Comparison of ENCODE assay signal across 9 cellular contexts in the genomic region with DNA sequence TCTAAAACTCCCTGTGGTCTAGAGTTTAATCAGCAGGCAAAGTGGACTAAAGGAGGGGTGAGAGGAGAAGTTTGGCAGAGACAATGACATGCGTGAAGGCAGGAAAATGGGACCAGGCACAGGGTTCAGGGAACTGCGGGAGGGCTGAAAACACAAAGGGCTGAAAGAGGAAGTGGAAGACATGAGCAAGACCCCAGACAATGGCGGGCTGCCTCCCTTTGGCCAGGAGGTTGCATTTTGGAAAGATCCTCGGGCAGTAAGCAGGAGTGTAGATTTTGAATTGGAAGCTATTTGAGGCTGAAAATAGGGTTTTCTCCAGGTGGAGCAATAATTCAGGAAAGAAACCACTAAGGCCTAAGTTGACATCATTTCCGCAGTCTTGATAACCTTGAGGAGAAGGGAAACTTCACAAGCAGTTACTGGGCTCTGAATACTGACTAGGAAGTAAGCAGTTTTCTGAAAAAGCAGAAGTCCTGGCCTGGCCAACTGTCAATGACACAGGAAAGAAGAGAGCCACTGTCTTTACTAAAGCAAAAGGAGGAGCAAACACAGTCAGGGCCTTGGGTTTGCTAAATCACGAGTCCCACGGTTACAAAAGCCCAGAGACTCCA.
A peak's percentile ranks its signal among the peaks of the same experiment; 100 is the strongest.
DNase-seq lines count a peak whose midpoint lies in the region; ATAC-seq lines count a peak whose summit lies in the region.
"Had no signal": no experiment of that assay in that cellular context is flagged by ENCODE, and none has a peak within 500 bp of the region (broad histone marks: within the 10 kb centered on the region; RNA-seq: fewer than 3 reads in every experiment).

No MANE protein-coding gene starts in this region.

- H3K27ac Mint-ChIP-seq in T-helper 1 cell treated with Interleukin-12 subunit alpha and Interleukin-12 subunit beta and Interleukin-4 antibody, amounts not matched to agents 30 μg/mL and 1 μg/mL, for 36 hours: peak overlapping the region; percentile 88
- H3K27ac Mint-ChIP-seq in effector memory CD8-positive, alpha-beta T cell: peak overlapping the region; percentile 72 to 79
- peak overlapping the region; percentile 61 for H3K27ac Mint-ChIP-seq in stimulated activated effector memory CD8-positive, alpha-beta T cell treated with anti-CD3 and anti-CD28 coated beads, Interleukin-12 subunit alpha, Interleukin-12 subunit beta, amount 100 ng/mL, for 72 hours

- H3K4me1 Mint-ChIP-seq in T-helper 1 cell treated with Interleukin-12 subunit alpha and Interleukin-12 subunit beta and Interleukin-4 antibody, amounts not matched to agents 30 μg/mL and 1 μg/mL, for 36 hours (ENCODE audit: low read depth): peaks cover 72% of the 10 kb centered on the region
- peaks cover 18 to 19% of the 10 kb centered on the region in 2 donors for H3K4me1 Mint-ChIP-seq in effector memory CD8-positive, alpha-beta T cell (ENCODE audit: low read depth in 2 of 2)
- peaks cover 22% of the 10 kb centered on the region for H3K4me1 Mint-ChIP-seq in stimulated activated effector memory CD8-positive, alpha-beta T cell treated with anti-CD3 and anti-CD28 coated beads, Interleukin-12 subunit alpha, Interleukin-12 subunit beta, amount 100 ng/mL, for 72 hours

- H3K9me3 Mint-ChIP-seq in T-helper 1 cell treated with Interleukin-12 subunit alpha and Interleukin-12 subunit beta and Interleukin-4 antibody, amounts not matched to agents 30 μg/mL and 1 μg/mL, for 36 hours: no peaks in the 10 kb centered on the region
- H3K9me3 Mint-ChIP-seq in effector memory CD8-positive, alpha-beta T cell: no peaks in the 10 kb centered on the region
- no peaks in the 10 kb centered on the region for H3K9me3 Mint-ChIP-seq in stimulated activated effector memory CD8-positive, alpha-beta T cell treated with anti-CD3 and anti-CD28 coated beads, Interleukin-12 subunit alpha, Interleukin-12 subunit beta, amount 100 ng/mL, for 72 hours

- peak overlapping the region; percentile 21 for H3K4me3 Mint-ChIP-seq in T-helper 1 cell treated with Interleukin-12 subunit alpha and Interleukin-12 subunit beta and Interleukin-4 antibody, amounts not matched to agents 30 μg/mL and 1 μg/mL, for 36 hours
- no peak overlapping the region for H3K4me3 Mint-ChIP-seq in effector memory CD8-positive, alpha-beta T cell
- H3K4me3 Mint-ChIP-seq in stimulated activated effector memory CD8-positive, alpha-beta T cell treated with anti-CD3 and anti-CD28 coated beads, Interleukin-12 subunit alpha, Interleukin-12 subunit beta, amount 100 ng/mL, for 72 hours: no peak overlapping the region

- ATAC-seq in effector memory CD8-positive, alpha-beta T cell (replicated peaks): peak; percentile 52
- ATAC-seq in stimulated activated effector memory CD8-positive, alpha-beta T cell treated with anti-CD3 and anti-CD28 coated beads, Interleukin-12 subunit alpha, Interleukin-12 subunit beta, amount 100 ng/mL, for 72 hours: peak; percentile 12
- ATAC-seq in HG02938 (IDR thresholded peaks at IDR 0.05; ENCODE audit: unreplicated experiment): no peak

- no peaks in the 10 kb centered on the region for H3K27me3 Mint-ChIP-seq in T-helper 1 cell treated with Interleukin-12 subunit alpha and Interleukin-12 subunit beta and Interleukin-4 antibody, amounts not matched to agents 30 μg/mL and 1 μg/mL, for 36 hours (ENCODE audit: low read depth)
- H3K27me3 Mint-ChIP-seq in effector memory CD8-positive, alpha-beta T cell: peaks cover 0 to 25% of the 10 kb centered on the region in 2 donors

- DNase-seq in T-helper 1 cell (no peak), KG1 (lab: John Stamatoyannopoulos, UW) (peak; percentile 90), NCI-H1048 (lab: John Stamatoyannopoulos, UW) (no peak), NCI-H1417 treated with DMSO at 0.1 percent for 48 hours (lab: John Stamatoyannopoulos, UW) (no peak)
- DNase-seq in effector memory CD8-positive, alpha-beta T cell: no peak
- DNase-seq in stimulated activated effector memory CD8-positive, alpha-beta T cell treated with anti-CD3 and anti-CD28 coated beads, Interleukin-12 subunit alpha, Interleukin-12 subunit beta, amount 100 ng/mL, for 72 hours (ENCODE audit: low spot score in 2 of 2): no peak
- DNase-seq: stimulated activated CD4-positive, alpha-beta T cell treated with anti-CD3 and anti-CD28 coated beads, Interleukin-2, amount 100 ng/mL, for 48 hours had no signal

- H3K36me3 Mint-ChIP-seq in T-helper 1 cell treated with Interleukin-12 subunit alpha and Interleukin-12 subunit beta and Interleukin-4 antibody, amounts not matched to agents 30 μg/mL and 1 μg/mL, for 36 hours (ENCODE audit: low read depth): peaks cover 28% of the 10 kb centered on the region
- no peaks in the 10 kb centered on the region for H3K36me3 Mint-ChIP-seq in effector memory CD8-positive, alpha-beta T cell (ENCODE audit: insufficient read depth)
- H3K36me3 Mint-ChIP-seq in stimulated activated effector memory CD8-positive, alpha-beta T cell treated with anti-CD3 and anti-CD28 coated beads, Interleukin-12 subunit alpha, Interleukin-12 subunit beta, amount 100 ng/mL, for 72 hours: peaks cover 5% of the 10 kb centered on the region
